Comparison of ENCODE assay signal across 1 cellular context in the genomic region with DNA sequence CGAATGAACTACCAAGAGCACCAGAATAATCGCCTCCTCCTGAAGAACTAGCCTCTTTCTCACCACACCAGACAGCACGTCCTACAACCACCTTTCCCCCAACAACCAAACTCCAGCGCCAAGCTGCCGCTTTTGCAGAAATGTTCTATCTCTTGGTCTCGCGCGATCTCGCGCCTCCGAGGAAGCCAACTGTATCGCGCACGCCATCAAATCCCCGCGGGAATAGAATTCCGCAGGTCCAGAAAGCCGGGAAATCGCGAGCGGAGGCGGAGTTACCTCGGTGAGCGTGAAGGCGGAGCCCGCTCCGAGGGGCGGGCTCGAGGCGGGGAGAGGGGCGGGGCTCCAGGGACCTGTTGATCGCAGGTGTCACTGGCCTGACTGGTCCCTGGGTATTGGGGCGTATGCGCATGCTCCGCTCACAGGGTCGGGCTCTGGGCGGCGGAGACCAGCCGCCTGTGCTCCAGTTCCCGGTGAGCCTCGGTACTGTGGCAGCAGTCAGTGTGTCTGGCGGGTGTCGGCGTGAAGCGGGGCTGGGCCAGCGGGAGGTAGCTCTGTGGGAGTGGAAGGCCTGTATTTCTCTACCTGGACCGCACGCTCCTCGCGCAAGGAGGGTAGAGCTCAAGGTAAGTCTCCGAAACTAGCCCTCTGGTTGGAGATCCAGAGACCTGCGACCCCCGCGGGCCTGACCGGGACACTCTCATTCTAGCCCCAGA.
TF ChIP-seq lines count a peak whose summit lies in the region.

A gene (plus strand): TSS at position 463 of the 713 bp plus-strand sequence. CDS start 27,047 bp downstream, outside the sequence.

TF ChIP-seq in K562, 482 proteins besides CTCF, POLR2A, EP300 and RAD21 (continued from another document and continues in another):
- TF ChIP-seq, protein P1, sequence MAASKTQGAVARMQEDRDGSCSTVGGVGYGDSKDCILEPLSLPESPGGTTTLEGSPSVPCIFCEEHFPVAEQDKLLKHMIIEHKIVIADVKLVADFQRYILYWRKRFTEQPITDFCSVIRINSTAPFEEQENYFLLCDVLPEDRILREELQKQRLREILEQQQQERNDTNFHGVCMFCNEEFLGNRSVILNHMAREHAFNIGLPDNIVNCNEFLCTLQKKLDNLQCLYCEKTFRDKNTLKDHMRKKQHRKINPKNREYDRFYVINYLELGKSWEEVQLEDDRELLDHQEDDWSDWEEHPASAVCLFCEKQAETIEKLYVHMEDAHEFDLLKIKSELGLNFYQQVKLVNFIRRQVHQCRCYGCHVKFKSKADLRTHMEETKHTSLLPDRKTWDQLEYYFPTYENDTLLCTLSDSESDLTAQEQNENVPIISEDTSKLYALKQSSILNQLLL (CRISPR knock-in tag; IDR thresholded peaks at IDR 0.05; ENCODE audit: borderline replicate concordance), result no peak
- TF ChIP-seq, protein P2, sequence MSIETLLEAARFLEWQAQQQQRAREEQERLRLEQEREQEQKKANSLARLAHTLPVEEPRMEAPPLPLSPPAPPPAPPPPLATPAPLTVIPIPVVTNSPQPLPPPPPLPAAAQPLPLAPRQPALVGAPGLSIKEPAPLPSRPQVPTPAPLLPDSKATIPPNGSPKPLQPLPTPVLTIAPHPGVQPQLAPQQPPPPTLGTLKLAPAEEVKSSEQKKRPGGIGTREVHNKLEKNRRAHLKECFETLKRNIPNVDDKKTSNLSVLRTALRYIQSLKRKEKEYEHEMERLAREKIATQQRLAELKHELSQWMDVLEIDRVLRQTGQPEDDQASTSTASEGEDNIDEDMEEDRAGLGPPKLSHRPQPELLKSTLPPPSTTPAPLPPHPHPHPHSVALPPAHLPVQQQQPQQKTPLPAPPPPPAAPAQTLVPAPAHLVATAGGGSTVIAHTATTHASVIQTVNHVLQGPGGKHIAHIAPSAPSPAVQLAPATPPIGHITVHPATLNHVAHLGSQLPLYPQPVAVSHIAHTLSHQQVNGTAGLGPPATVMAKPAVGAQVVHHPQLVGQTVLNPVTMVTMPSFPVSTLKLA (conservative IDR thresholded peaks at IDR 0.05), result peak in 1 of 2 experiments; percentile 43; a peak in 2 of 4 replicates
- TF ChIP-seq, protein P3, sequence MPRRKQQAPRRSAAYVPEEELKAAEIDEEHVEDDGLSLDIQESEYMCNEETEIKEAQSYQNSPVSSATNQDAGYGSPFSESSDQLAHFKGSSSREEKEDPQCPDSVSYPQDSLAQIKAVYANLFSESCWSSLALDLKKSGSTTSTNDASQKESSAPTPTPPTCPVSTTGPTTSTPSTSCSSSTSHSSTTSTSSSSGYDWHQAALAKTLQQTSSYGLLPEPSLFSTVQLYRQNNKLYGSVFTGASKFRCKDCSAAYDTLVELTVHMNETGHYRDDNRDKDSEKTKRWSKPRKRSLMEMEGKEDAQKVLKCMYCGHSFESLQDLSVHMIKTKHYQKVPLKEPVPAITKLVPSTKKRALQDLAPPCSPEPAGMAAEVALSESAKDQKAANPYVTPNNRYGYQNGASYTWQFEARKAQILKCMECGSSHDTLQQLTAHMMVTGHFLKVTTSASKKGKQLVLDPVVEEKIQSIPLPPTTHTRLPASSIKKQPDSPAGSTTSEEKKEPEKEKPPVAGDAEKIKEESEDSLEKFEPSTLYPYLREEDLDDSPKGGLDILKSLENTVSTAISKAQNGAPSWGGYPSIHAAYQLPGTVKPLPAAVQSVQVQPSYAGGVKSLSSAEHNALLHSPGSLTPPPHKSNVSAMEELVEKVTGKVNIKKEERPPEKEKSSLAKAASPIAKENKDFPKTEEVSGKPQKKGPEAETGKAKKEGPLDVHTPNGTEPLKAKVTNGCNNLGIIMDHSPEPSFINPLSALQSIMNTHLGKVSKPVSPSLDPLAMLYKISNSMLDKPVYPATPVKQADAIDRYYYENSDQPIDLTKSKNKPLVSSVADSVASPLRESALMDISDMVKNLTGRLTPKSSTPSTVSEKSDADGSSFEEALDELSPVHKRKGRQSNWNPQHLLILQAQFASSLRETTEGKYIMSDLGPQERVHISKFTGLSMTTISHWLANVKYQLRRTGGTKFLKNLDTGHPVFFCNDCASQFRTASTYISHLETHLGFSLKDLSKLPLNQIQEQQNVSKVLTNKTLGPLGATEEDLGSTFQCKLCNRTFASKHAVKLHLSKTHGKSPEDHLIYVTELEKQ (CRISPR knock-in tag; IDR thresholded peaks at IDR 0.05), result no peak
- TF ChIP-seq SOX6 (IDR thresholded peaks at IDR 0.05) (no peak), TSC22D4 (tag; IDR thresholded peaks at IDR 0.05) (no peak), NUFIP1 (IDR thresholded peaks at IDR 0.05; ENCODE audit: partially characterized antibody) (no peak), SRSF1 (IDR thresholded peaks at IDR 0.05; ENCODE audit: low read depth, low read length) (no peak), MCM3 (IDR thresholded peaks at IDR 0.05) (no peak), RBM15 (IDR thresholded peaks at IDR 0.05; ENCODE audit: insufficient read depth, low read length) (no peak), PPARD (CRISPR knock-in tag; IDR thresholded peaks at IDR 0.05) (no peak), HDAC8 (tag; IDR thresholded peaks at IDR 0.05) (no peak), SMC3 (conservative IDR thresholded peaks at IDR 0.05; ENCODE audit: insufficient read depth, low read depth, low read length) (no peak; the same call in 1 of the 2 replicates), ZNF12 (CRISPR knock-in tag; IDR thresholded peaks at IDR 0.05) (no peak; the same call in 1 of the 2 replicates), DDX20 (tag; IDR thresholded peaks at IDR 0.05; ENCODE audit: low read depth) (no peak), XRCC3 (IDR thresholded peaks at IDR 0.05) (no peak), JUNB (CRISPR knock-in tag; conservative IDR thresholded peaks at IDR 0.05) (no peak), ZNF274 (IDR thresholded peaks at IDR 0.05; ENCODE audit: borderline replicate concordance, low read depth, low read length) (no peak)
- TF ChIP-seq, protein P4, sequence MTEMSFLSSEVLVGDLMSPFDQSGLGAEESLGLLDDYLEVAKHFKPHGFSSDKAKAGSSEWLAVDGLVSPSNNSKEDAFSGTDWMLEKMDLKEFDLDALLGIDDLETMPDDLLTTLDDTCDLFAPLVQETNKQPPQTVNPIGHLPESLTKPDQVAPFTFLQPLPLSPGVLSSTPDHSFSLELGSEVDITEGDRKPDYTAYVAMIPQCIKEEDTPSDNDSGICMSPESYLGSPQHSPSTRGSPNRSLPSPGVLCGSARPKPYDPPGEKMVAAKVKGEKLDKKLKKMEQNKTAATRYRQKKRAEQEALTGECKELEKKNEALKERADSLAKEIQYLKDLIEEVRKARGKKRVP (CRISPR knock-in tag; IDR thresholded peaks at IDR 0.05), result no peak
- TF ChIP-seq, protein P5, sequence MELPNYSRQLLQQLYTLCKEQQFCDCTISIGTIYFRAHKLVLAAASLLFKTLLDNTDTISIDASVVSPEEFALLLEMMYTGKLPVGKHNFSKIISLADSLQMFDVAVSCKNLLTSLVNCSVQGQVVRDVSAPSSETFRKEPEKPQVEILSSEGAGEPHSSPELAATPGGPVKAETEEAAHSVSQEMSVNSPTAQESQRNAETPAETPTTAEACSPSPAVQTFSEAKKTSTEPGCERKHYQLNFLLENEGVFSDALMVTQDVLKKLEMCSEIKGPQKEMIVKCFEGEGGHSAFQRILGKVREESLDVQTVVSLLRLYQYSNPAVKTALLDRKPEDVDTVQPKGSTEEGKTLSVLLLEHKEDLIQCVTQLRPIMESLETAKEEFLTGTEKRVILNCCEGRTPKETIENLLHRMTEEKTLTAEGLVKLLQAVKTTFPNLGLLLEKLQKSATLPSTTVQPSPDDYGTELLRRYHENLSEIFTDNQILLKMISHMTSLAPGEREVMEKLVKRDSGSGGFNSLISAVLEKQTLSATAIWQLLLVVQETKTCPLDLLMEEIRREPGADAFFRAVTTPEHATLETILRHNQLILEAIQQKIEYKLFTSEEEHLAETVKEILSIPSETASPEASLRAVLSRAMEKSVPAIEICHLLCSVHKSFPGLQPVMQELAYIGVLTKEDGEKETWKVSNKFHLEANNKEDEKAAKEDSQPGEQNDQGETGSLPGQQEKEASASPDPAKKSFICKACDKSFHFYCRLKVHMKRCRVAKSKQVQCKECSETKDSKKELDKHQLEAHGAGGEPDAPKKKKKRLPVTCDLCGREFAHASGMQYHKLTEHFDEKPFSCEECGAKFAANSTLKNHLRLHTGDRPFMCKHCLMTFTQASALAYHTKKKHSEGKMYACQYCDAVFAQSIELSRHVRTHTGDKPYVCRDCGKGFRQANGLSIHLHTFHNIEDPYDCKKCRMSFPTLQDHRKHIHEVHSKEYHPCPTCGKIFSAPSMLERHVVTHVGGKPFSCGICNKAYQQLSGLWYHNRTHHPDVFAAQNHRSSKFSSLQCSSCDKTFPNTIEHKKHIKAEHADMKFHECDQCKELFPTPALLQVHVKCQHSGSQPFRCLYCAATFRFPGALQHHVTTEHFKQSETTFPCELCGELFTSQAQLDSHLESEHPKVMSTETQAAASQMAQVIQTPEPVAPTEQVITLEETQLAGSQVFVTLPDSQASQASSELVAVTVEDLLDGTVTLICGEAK (IDR thresholded peaks at IDR 0.05), result no peak
- TF ChIP-seq, protein P5 (CRISPR knock-in tag; IDR thresholded peaks at IDR 0.05), result no peak
- TF ChIP-seq, protein P6, sequence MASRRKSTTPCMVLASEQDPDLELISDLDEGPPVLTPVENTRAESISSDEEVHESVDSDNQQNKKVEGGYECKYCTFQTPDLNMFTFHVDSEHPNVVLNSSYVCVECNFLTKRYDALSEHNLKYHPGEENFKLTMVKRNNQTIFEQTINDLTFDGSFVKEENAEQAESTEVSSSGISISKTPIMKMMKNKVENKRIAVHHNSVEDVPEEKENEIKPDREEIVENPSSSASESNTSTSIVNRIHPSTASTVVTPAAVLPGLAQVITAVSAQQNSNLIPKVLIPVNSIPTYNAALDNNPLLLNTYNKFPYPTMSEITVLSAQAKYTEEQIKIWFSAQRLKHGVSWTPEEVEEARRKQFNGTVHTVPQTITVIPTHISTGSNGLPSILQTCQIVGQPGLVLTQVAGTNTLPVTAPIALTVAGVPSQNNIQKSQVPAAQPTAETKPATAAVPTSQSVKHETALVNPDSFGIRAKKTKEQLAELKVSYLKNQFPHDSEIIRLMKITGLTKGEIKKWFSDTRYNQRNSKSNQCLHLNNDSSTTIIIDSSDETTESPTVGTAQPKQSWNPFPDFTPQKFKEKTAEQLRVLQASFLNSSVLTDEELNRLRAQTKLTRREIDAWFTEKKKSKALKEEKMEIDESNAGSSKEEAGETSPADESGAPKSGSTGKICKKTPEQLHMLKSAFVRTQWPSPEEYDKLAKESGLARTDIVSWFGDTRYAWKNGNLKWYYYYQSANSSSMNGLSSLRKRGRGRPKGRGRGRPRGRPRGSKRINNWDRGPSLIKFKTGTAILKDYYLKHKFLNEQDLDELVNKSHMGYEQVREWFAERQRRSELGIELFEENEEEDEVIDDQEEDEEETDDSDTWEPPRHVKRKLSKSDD (conservative IDR thresholded peaks at IDR 0.05; ENCODE audit: low read length), result no peak
- TF ChIP-seq, protein P7, sequence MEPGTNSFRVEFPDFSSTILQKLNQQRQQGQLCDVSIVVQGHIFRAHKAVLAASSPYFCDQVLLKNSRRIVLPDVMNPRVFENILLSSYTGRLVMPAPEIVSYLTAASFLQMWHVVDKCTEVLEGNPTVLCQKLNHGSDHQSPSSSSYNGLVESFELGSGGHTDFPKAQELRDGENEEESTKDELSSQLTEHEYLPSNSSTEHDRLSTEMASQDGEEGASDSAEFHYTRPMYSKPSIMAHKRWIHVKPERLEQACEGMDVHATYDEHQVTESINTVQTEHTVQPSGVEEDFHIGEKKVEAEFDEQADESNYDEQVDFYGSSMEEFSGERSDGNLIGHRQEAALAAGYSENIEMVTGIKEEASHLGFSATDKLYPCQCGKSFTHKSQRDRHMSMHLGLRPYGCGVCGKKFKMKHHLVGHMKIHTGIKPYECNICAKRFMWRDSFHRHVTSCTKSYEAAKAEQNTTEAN (CRISPR knock-in tag; IDR thresholded peaks at IDR 0.05), result no peak
